Comparison of ENCODE assay signal across 24 cellular contexts in genomic region chr3:10722921-10723320, GRCh38.
A peak's percentile ranks its signal among the peaks of the same experiment; 100 is the strongest.
DNase-seq lines count a peak whose midpoint lies in the region; ATAC-seq lines count a peak whose summit lies in the region.
"Had no signal": no experiment of that assay in that cellular context is flagged by ENCODE, and none has a peak within 500 bp of the region (broad histone marks: within the 10 kb centered on the region; RNA-seq: fewer than 3 reads in every experiment).

No MANE protein-coding gene starts in this region.

- ATAC-seq in GM18873 (IDR thresholded peaks at IDR 0.05; ENCODE audit: low FRiP score, unreplicated experiment): no peak
- ATAC-seq in HG03280 (IDR thresholded peaks at IDR 0.05; ENCODE audit: unreplicated experiment): no peak
- ATAC-seq: HepG2, T-cell had no signal

- DNase-seq in DMS79 treated with DMSO at 0.1 percent for 48 hours (lab: John Stamatoyannopoulos, UW) (peak; percentile 1), DMS79 (lab: John Stamatoyannopoulos, UW) (no peak), NCI-H1092 (lab: John Stamatoyannopoulos, UW) (peak; percentile 82), cerebellar cortex (ENCODE audit: low spot score) (peak; percentile 53), occipital lobe (lab: John Stamatoyannopoulos, UW) (peak; percentile 45), foreskin melanocyte (no peak)
- DNase-seq: ACHN; Calu3; CD8-positive, alpha-beta memory T cell; DMS153; GF-D8; KBM-7; NCI-H1417; NCI-H1694 treated with DMSO at 0.1 percent for 48 hours; NCI-H2107; NCI-H2227 treated with DMSO at 0.1 percent for 48 hours; NCI-H524; NCI-H774; Peyer's patch; SJCRH30; T-cell had no signal

Comparison
In these comparisons a context has a peak if more than half of its experiments do, and no peak if none do; other contexts are left out.
1. DNase-seq: peak in DMS79 treated with DMSO at 0.1 percent for 48 hours (single experiment), NCI-H1092 (single experiment), cerebellar cortex (single experiment) and occipital lobe (single experiment); none in DMS79 (single experiment) and foreskin melanocyte (single experiment).